14 cellular contexts compared by ENCODE assay signal in the genomic region with DNA sequence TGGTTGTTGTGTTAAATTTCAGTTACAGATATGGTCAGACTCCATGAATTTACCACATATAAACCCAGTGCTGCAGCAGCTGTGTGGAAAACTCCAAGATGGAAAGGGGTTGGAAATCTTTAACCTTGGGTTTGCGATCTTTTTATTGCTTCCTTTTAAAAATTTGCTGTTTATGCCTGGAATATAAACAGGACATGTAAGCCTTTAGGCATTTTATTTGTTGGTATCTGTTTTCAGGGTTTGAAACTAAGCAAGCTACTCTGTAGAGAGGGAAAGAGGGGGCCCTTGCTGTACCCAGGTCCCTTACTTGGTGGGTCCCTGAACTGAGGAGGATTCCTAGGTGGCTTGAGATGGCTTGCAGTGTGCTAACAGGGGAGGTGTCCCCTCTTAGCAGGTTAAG. TPM values are rescaled to one million over a fixed set of nuclear protein-coding genes. Genes with fewer than 3 reads are reported as not detected.
DNase-seq lines count a peak whose midpoint lies in the region; ATAC-seq and TF ChIP-seq lines count a peak whose summit lies in the region.
"Had no signal": no experiment of that assay in that cellular context is flagged by ENCODE, and none has a peak within 500 bp of the region (broad histone marks: within the 10 kb centered on the region; RNA-seq: fewer than 3 reads in every experiment).

No MANE protein-coding gene starts in this region.

- TF ChIP-seq EP300 in sigmoid colon (IDR thresholded peaks at IDR 0.05), result no peak

- H3K9me3 ChIP-seq in SJSA1 (replicated peaks) (no peaks in the 10 kb centered on the region), right cardiac atrium (ENCODE audit: control insufficient read depth, low read length) (no peaks in the 10 kb centered on the region), sigmoid colon (no peaks in the 10 kb centered on the region)

- H3K27me3 ChIP-seq in BJ (ENCODE audit: control insufficient read depth, insufficient read depth, low read length) (no peaks in the 10 kb centered on the region), SJSA1 (replicated peaks) (no peaks in the 10 kb centered on the region), right cardiac atrium (ENCODE audit: control insufficient read depth, insufficient read depth) (no peaks in the 10 kb centered on the region), sigmoid colon (no peaks in the 10 kb centered on the region)

- H3K4me3 ChIP-seq in BJ (ENCODE audit: low read depth, low read length), result peak overlapping the region; percentile 50
- peak overlapping the region; percentile 21 for H3K4me3 ChIP-seq in SJSA1
- H3K4me3 ChIP-seq in right cardiac atrium (ENCODE audit: low read length), result peak overlapping the region; percentile 86
- peak overlapping the region; percentile 32 to 49 (median 38) for H3K4me3 ChIP-seq in sigmoid colon

- H3K27ac ChIP-seq in SJSA1 (peak overlapping the region; percentile 57), right cardiac atrium (ENCODE audit: low read length) (peak overlapping the region; percentile 92), sigmoid colon (peak overlapping the region; percentile 79 to 95 (median 90))
- H3K27ac ChIP-seq: WERI-Rb-1 had no signal

- intact Hi-C loops in right cardiac atrium (cut with DNase I) (no loop called here), sigmoid colon (cut with DNase I) (no loop called here)

- CTCF ChIA-PET in BJ (lab: Yijun Ruan, JAX), result interaction anchor here (0.5 to 1.9 kb wide), 7 partner anchors 12 to 107 kb away, joined by 3 to 17 read pairs (median 5); no protein-coding TSS in a partner anchor

- in situ Hi-C loops in GM13976 (cut with MboI; ENCODE audit: low sequenced_read_pairs, unreplicated experiment), result no loop called here

- H3K4me1 ChIP-seq in SJSA1 (replicated peaks) (peaks cover 54% of the 10 kb centered on the region), right cardiac atrium (ENCODE audit: control insufficient read depth, insufficient read depth, low read length) (peaks cover 23% of the 10 kb centered on the region), sigmoid colon (peaks cover 0 to 100% (median 93%) of the 10 kb centered on the region in 4 donors)

- TF ChIP-seq CTCF in BJ (IDR thresholded peaks at IDR 0.05; ENCODE audit: insufficient read depth, low read depth, low read length), result no peak
- TF ChIP-seq CTCF in sigmoid colon (IDR thresholded peaks at IDR 0.05), result no peak
- no peak for TF ChIP-seq CTCF in GM13976 (IDR thresholded peaks at IDR 0.05; ENCODE audit: borderline replicate concordance, control extremely low read depth, extremely low read depth, insufficient read depth, missing control alignments)

- DNase-seq in BJ (ENCODE audit: low read depth) (peak; percentile 16), SJSA1 (ENCODE audit: low read depth in 1 of 2, low spot score in 2 of 2) (peak in 1 of 2 experiments; percentile 38), right cardiac atrium (no peak), sigmoid colon (no peak), GM13976 (ENCODE audit: low spot score) (no peak)
- no peak for DNase-seq in activated naive CD4-positive, alpha-beta T cell treated with Interleukin-2 at 50 U/mL for 16 hours
- DNase-seq: activated effector memory CD4-positive, alpha-beta T cell treated with Interleukin-2 at 50 U/mL for 16 hours; CD8-positive, alpha-beta T cell; NK-92 treated with Interleukin-12 subunit alpha and Interleukin-12 subunit beta, amount 100 ng/mL, for 24 hours; stimulated activated CD4-positive, alpha-beta T cell treated with anti-CD3 and anti-CD28 coated beads, Interleukin-4, amount 100 ng/mL, for 4 hours; WERI-Rb-1 had no signal

- H3K36me3 ChIP-seq in BJ (ENCODE audit: control insufficient read depth, insufficient read depth, low read length), result no peaks in the 10 kb centered on the region
- H3K36me3 ChIP-seq in SJSA1, result no peaks in the 10 kb centered on the region
- no peaks in the 10 kb centered on the region for H3K36me3 ChIP-seq in sigmoid colon
- H3K36me3 ChIP-seq: WERI-Rb-1 had no signal

- no peak for TF ChIP-seq POLR2A in sigmoid colon (IDR thresholded peaks at IDR 0.05)

- POLR2A ChIA-PET in BJ (lab: Charles Lee), result no interaction called here

- ATAC-seq in right cardiac atrium, result no peak
- ATAC-seq in GM19395 (IDR thresholded peaks at IDR 0.05; ENCODE audit: unreplicated experiment), result no peak
- no peak for ATAC-seq in HG03095 (IDR thresholded peaks at IDR 0.05; ENCODE audit: unreplicated experiment)
- ATAC-seq: CD8-positive, alpha-beta T cell; left lobe of liver had no signal

- WGBS in right cardiac atrium, result 13% methylated on average over 1 of the region's 1 CpG
- WGBS in sigmoid colon, 2 donors, result 11 to 52% methylated on average over 1 of the region's 1 CpG

RNA-seq across cellular contexts. Expression of gene PKIG, which starts 0.8 kb away (rescaled TPM):
- polyA plus RNA-seq in BJ (2011; rRNA removed) (130 and 186 TPM in 2 replicates), right cardiac atrium (334 TPM), sigmoid colon (10 to 100 TPM; 43.9 to 78.4 (median 75.7) TPM)
- polyA minus RNA-seq in BJ (2011; rRNA and poly(A)+ RNA removed), result 46.1 and 52.6 TPM in 2 replicates
- total RNA-seq in SJSA1 (2014; rRNA removed; shearing (Covaris generic)), result 54.6 and 71.0 TPM in 2 replicates
- total RNA-seq in right cardiac atrium (100 to 1,000 TPM; 212 to 246 (median 232) TPM), sigmoid colon (100 to 1,000 TPM; 348 to 511 (median 395) TPM)

Comparison
In these comparisons a context has a peak if more than half of its experiments do, and no peak if none do; other contexts are left out.
1. H3K4me3 ChIP-seq: peak in every context shown above with its lines; median percentile 86 in right cardiac atrium; 50 in BJ; 38 in sigmoid colon; 21 in SJSA1.